In genomic region chr19:10424011-10424637, GRCh38 we compare ENCODE assay signal across 1 cellular context.
TF ChIP-seq lines count a peak whose summit lies in the region.

No MANE protein-coding gene starts in this region.

TF ChIP-seq in HepG2, 621 proteins besides CTCF, POLR2A, EP300 and RAD21 (continued from another document and continues in another):
- no peak for TF ChIP-seq AHDC1 (CRISPR knock-in tag; IDR thresholded peaks at IDR 0.05; ENCODE audit: borderline replicate concordance)
- no peak for TF ChIP-seq ZNF318 (CRISPR knock-in tag; IDR thresholded peaks at IDR 0.05)
- TF ChIP-seq ZNF776 (CRISPR knock-in tag; IDR thresholded peaks at IDR 0.05) = 0 out of 2 replicates have a peak, but pooled peaks have one; percentile 16
- no peak for TF ChIP-seq HMGXB3 (CRISPR knock-in tag; IDR thresholded peaks at IDR 0.05; ENCODE audit: borderline replicate concordance)
- TF ChIP-seq ELK4 (CRISPR knock-in tag; IDR thresholded peaks at IDR 0.05; ENCODE audit: borderline replicate concordance) = no peak
- no peak for TF ChIP-seq XBP1 (CRISPR knock-in tag; IDR thresholded peaks at IDR 0.05)
- no peak for TF ChIP-seq ZNF841 (CRISPR knock-in tag; IDR thresholded peaks at IDR 0.05; ENCODE audit: borderline replicate concordance)
- no peak for TF ChIP-seq ATF7-NPFF (CRISPR knock-in tag; IDR thresholded peaks at IDR 0.05; ENCODE audit: low read depth)
- TF ChIP-seq FOXJ3 (CRISPR knock-in tag; IDR thresholded peaks at IDR 0.05; ENCODE audit: borderline replicate concordance) = no peak
- TF ChIP-seq ATAD3A (CRISPR knock-in tag; IDR thresholded peaks at IDR 0.05) = no peak
- TF ChIP-seq MLX (CRISPR knock-in tag; IDR thresholded peaks at IDR 0.05) = no peak
- no peak for TF ChIP-seq GRHL1 (CRISPR knock-in tag; conservative IDR thresholded peaks at IDR 0.05)
- no peak for TF ChIP-seq MTA3 (CRISPR knock-in tag; IDR thresholded peaks at IDR 0.05)
- no peak for TF ChIP-seq ZBED4 (CRISPR knock-in tag; IDR thresholded peaks at IDR 0.05; ENCODE audit: borderline replicate concordance)
- no peak for TF ChIP-seq ZBTB44 (CRISPR knock-in tag; IDR thresholded peaks at IDR 0.05)
- TF ChIP-seq ZSCAN12 (CRISPR knock-in tag; IDR thresholded peaks at IDR 0.05) = no peak
- TF ChIP-seq NKX3-1 (CRISPR knock-in tag; IDR thresholded peaks at IDR 0.05) = no peak
- no peak for TF ChIP-seq THAP11 (CRISPR knock-in tag; IDR thresholded peaks at IDR 0.05)
- TF ChIP-seq CBFB (CRISPR knock-in tag; IDR thresholded peaks at IDR 0.05) = no peak
- TF ChIP-seq ETV6 (CRISPR knock-in tag; conservative IDR thresholded peaks at IDR 0.05) = no peak
- no peak for TF ChIP-seq RBM39 (IDR thresholded peaks at IDR 0.05; ENCODE audit: low read depth, low read length, poor library complexity, severe bottlenecking)
- TF ChIP-seq KDM2A (CRISPR knock-in tag; IDR thresholded peaks at IDR 0.05; ENCODE audit: borderline replicate concordance, low read depth) = peak; percentile 70
- no peak for TF ChIP-seq DNMT3B (CRISPR knock-in tag; conservative IDR thresholded peaks at IDR 0.05)
